In the genomic region with DNA sequence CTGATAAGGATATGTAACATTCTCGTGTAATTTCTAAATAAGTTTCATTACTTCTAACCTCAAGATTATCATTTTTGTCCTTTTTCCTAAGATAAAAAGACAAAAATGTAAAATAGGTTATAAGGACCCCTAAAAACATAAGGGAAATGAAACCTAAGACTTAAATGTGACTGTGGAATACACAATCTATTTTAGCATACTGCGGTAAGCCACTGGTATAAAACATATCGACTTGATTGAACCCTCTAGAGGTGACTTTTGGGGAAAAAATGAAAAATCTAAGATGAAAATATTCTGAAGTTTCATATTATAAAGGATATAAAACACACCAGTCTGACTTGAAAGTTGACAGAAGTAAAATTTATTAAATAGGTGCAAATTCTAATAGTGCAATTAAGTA, we compare ENCODE assay signal across 9 cellular contexts. TPM values are rescaled to one million over a fixed set of nuclear protein-coding genes. Genes with fewer than 3 reads are reported as not detected.
DNase-seq lines count a peak whose midpoint lies in the region; ATAC-seq and TF ChIP-seq lines count a peak whose summit lies in the region.
"Had no signal": no experiment of that assay in that cellular context is flagged by ENCODE, and none has a peak within 500 bp of the region (broad histone marks: within the 10 kb centered on the region; RNA-seq: fewer than 3 reads in every experiment).

No MANE protein-coding gene starts in this region.

- H2BK5ac ChIP-seq in trophoblast cell (ENCODE audit: low read depth, low read length, poor library complexity): no peak overlapping the region

- DNase-seq in cardiac muscle cell (ENCODE audit: low read depth in 1 of 2, low spot score in 1 of 2) (no peak), Right ventricle myocardium inferior (ENCODE audit: missing footprints) (no peak), right cardiac atrium (no peak), type B pancreatic cell (ENCODE audit: extremely low spot score, unreplicated experiment) (no peak), trophoblast cell (no peak)
- no peak for DNase-seq in activated CD4-positive, alpha-beta memory T cell treated with anti-CD3 and anti-CD28 coated beads for 36 hours
- DNase-seq in stimulated activated CD8-positive, alpha-beta memory T cell treated with anti-CD3 and anti-CD28 coated beads, Interleukin-4, amount 100 ng/mL, for 48 hours: no peak
- DNase-seq: NCI-H345 had no signal

- intact Hi-C loops in Right ventricle myocardium inferior (cut with DNase I) (loop anchor here (10.0 kb wide), 1 partner anchor 218 kb away; no protein-coding TSS in a partner anchor), right cardiac atrium (cut with DNase I) (loop anchor here in 2 of 4 donors (10.0 kb wide), 1 partner anchor 182 kb away; no protein-coding TSS in a partner anchor)
- intact Hi-C loops in activated CD4-positive, alpha-beta memory T cell treated with anti-CD3 and anti-CD28 coated beads for 36 hours (cut with micrococcal nuclease): loop anchor here (5.0 to 10.0 kb wide), 3 partner anchors 452 to 1338 kb away; a partner anchor contains a TSS

- H3K4me2 ChIP-seq in trophoblast cell (ENCODE audit: low read length): no peak overlapping the region

- no peak for TF ChIP-seq CTCF in cardiac muscle cell (IDR thresholded peaks at IDR 0.05; ENCODE audit: low read depth, low read length)
- no peak for TF ChIP-seq CTCF in type B pancreatic cell (conservative IDR thresholded peaks at IDR 0.05)

- no peak overlapping the region for H4K91ac ChIP-seq in trophoblast cell (ENCODE audit: low read depth, low read length)

- ATAC-seq in Right ventricle myocardium inferior: no peak
- no peak for ATAC-seq in right cardiac atrium
- ATAC-seq in HG03342 (IDR thresholded peaks at IDR 0.05; ENCODE audit: unreplicated experiment): no peak

- H4K8ac ChIP-seq in trophoblast cell (ENCODE audit: low read depth, low read length): no peak overlapping the region

- no peaks in the 10 kb centered on the region for H3K9me3 Mint-ChIP-seq in activated CD4-positive, alpha-beta memory T cell treated with anti-CD3 and anti-CD28 coated beads for 36 hours
- peaks cover 7% of the 10 kb centered on the region for H3K9me3 Mint-ChIP-seq in type B pancreatic cell

- no peak overlapping the region for H2BK12ac ChIP-seq in trophoblast cell (ENCODE audit: low read length)

- peaks cover 58% of the 10 kb centered on the region for H3K4me1 Mint-ChIP-seq in activated CD4-positive, alpha-beta memory T cell treated with anti-CD3 and anti-CD28 coated beads for 36 hours (ENCODE audit: low read depth)
- peaks cover 32% of the 10 kb centered on the region for H3K4me1 Mint-ChIP-seq in type B pancreatic cell (ENCODE audit: unreplicated experiment)

- peak overlapping the region; percentile 98 for H3K27ac Mint-ChIP-seq in activated CD4-positive, alpha-beta memory T cell treated with anti-CD3 and anti-CD28 coated beads for 36 hours
- peak overlapping the region; percentile 27 for H3K27ac Mint-ChIP-seq in type B pancreatic cell

- peaks cover 6% of the 10 kb centered on the region for H3K79me2 ChIP-seq in trophoblast cell (ENCODE audit: control insufficient read depth, insufficient read depth, low read length, poor library complexity)

- H3K23ac ChIP-seq in trophoblast cell (ENCODE audit: low read length): no peak overlapping the region

- H3K27me3 ChIP-seq in cardiac muscle cell (no peaks in the 10 kb centered on the region), right cardiac atrium (ENCODE audit: control insufficient read depth, insufficient read depth) (no peaks in the 10 kb centered on the region), trophoblast cell (ENCODE audit: insufficient read depth, low read length) (no peaks in the 10 kb centered on the region)

- H4K12ac ChIP-seq in trophoblast cell (ENCODE audit: low read depth, low read length): no peak overlapping the region

- H3K9ac ChIP-seq in trophoblast cell (ENCODE audit: low read length): no peak overlapping the region

- 69% methylated on average over 3 of the region's 3 CpGs for WGBS in right cardiac atrium
- no CpG with 5 or more reads among the region's 3 CpGs for WGBS in trophoblast cell (ENCODE audit: extremely low coverage, insufficient coverage, insufficient read length)

- H3K4me3 ChIP-seq in cardiac muscle cell (peak overlapping the region; percentile 57), right cardiac atrium (ENCODE audit: low read length) (peak overlapping the region; percentile 34), trophoblast cell (ENCODE audit: low read depth, low read length) (no peak overlapping the region)

- H2AFZ ChIP-seq in trophoblast cell (ENCODE audit: insufficient read depth, low read length, poor library complexity): no peak overlapping the region

- POLR2A ChIA-PET in activated CD4-positive, alpha-beta memory T cell treated with anti-CD3 and anti-CD28 coated beads for 36 hours (lab: Charles Lee): interaction anchor here (1.1 kb wide), 1 partner anchor 138 kb away, joined by 3 read pairs; no protein-coding TSS in a partner anchor

- peaks cover 2% of the 10 kb centered on the region for H3K27me3 Mint-ChIP-seq in activated CD4-positive, alpha-beta memory T cell treated with anti-CD3 and anti-CD28 coated beads for 36 hours
- no peaks in the 10 kb centered on the region for H3K27me3 Mint-ChIP-seq in type B pancreatic cell

- no peak overlapping the region for H3K4ac ChIP-seq in trophoblast cell (ENCODE audit: low read depth, low read length)

- peaks cover 11% of the 10 kb centered on the region for H3K79me1 ChIP-seq in trophoblast cell (ENCODE audit: low read length)

- CTCF ChIA-PET in activated CD4-positive, alpha-beta memory T cell treated with anti-CD3 and anti-CD28 coated beads for 36 hours (lab: Charles Lee): interaction anchor here (1.3 kb wide), 1 partner anchor 83 kb away, joined by 3 read pairs; no protein-coding TSS in a partner anchor

- H3K14ac ChIP-seq in trophoblast cell (ENCODE audit: low read length): no peak overlapping the region

- no peak overlapping the region for H2AK5ac ChIP-seq in trophoblast cell (ENCODE audit: low read length)

- peak overlapping the region; percentile 90 for H3K4me3 Mint-ChIP-seq in activated CD4-positive, alpha-beta memory T cell treated with anti-CD3 and anti-CD28 coated beads for 36 hours
- H3K4me3 Mint-ChIP-seq in type B pancreatic cell: peak overlapping the region; percentile 46

- no peak overlapping the region for H2BK120ac ChIP-seq in trophoblast cell (ENCODE audit: insufficient read depth, low read length, poor library complexity)

- H3K9me3 ChIP-seq in cardiac muscle cell (ENCODE audit: low read depth) (no peaks in the 10 kb centered on the region), right cardiac atrium (ENCODE audit: control insufficient read depth, low read length) (no peaks in the 10 kb centered on the region), trophoblast cell (ENCODE audit: insufficient read depth, low read depth, low read length) (no peaks in the 10 kb centered on the region)

- H3K4me1 ChIP-seq in cardiac muscle cell (ENCODE audit: low read depth) (peaks cover 15% of the 10 kb centered on the region), right cardiac atrium (ENCODE audit: control insufficient read depth, insufficient read depth, low read length) (no peaks in the 10 kb centered on the region), trophoblast cell (ENCODE audit: control insufficient read depth in 1 of 2, insufficient read depth in 2 of 2, low read length in 2 of 2) (peaks cover 0 to 2% of the 10 kb centered on the region in 2 experiments)

- no peak overlapping the region for H3K27ac ChIP-seq in cardiac muscle cell
- H3K27ac ChIP-seq in right cardiac atrium (ENCODE audit: low read length): no peak overlapping the region
- H3K27ac ChIP-seq in trophoblast cell (ENCODE audit: low read depth, low read length): no peak overlapping the region

- H3K36me3 ChIP-seq in cardiac muscle cell: no peaks in the 10 kb centered on the region
- H3K36me3 ChIP-seq in trophoblast cell (ENCODE audit: control insufficient read depth in 1 of 2, insufficient read depth in 2 of 2, low read length in 2 of 2): no peaks in the 10 kb centered on the region

- no peak overlapping the region for H3K18ac ChIP-seq in trophoblast cell (ENCODE audit: low read length)

- H3K36me3 Mint-ChIP-seq in activated CD4-positive, alpha-beta memory T cell treated with anti-CD3 and anti-CD28 coated beads for 36 hours: peaks cover 58% of the 10 kb centered on the region
- H3K36me3 Mint-ChIP-seq in type B pancreatic cell: peaks cover 7% of the 10 kb centered on the region

RNA-seq across cellular contexts. Expression of a gene that starts 1.9 kb away (rescaled TPM):
- 36.4 and 42.9 TPM in 2 replicates for total RNA-seq in cardiac muscle cell
- 31.6 and 37.3 TPM in 2 replicates for polyA plus RNA-seq in cardiac muscle cell
- 219 TPM for total RNA-seq in Right ventricle myocardium inferior
- 100 to 1,000 TPM; 543 to 552 TPM for total RNA-seq in activated CD4-positive, alpha-beta memory T cell treated with anti-CD3 and anti-CD28 coated beads for 36 hours
- 100 to 1,000 TPM in 3 of 4 donors, 10 to 100 TPM in 1; 90.4 to 219 (median 119) TPM for total RNA-seq in right cardiac atrium
- polyA plus RNA-seq in right cardiac atrium: 57.1 TPM
- total RNA-seq in type B pancreatic cell (ENCODE audit: low replicate concordance): 60.0 and 80.6 TPM in 2 replicates
- polyA plus RNA-seq in trophoblast cell (2013): 39.0 and 40.4 TPM in 2 replicates
